Comparison of ENCODE assay signal across 22 cellular contexts in the genomic region with DNA sequence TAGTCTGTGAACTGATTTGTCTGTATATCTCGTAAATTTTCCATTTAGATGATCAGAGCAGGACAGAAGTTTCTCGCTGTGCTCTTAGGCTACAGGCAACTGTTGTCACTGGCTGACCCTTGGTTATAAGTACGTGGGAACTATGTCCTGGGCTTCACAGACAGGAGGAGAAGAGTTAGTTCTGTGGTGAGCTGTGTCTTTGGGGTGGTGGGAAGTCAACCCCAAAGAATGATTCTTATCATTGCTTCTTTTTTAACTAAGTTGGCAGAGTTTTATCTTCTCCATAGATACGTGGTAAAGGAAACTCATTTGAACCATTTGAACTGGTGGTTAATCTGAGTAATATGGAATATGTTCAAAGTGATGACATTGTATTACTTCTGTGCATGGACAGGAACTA.
DNase-seq lines count a peak whose midpoint lies in the region; ATAC-seq and TF ChIP-seq lines count a peak whose summit lies in the region.
"Had no signal": no experiment of that assay in that cellular context is flagged by ENCODE, and none has a peak within 500 bp of the region (broad histone marks: within the 10 kb centered on the region; RNA-seq: fewer than 3 reads in every experiment).

No MANE protein-coding gene starts in this region.

- DNase-seq in heart right ventricle (no peak), right atrium auricular region (ENCODE audit: low spot score) (no peak), RPMI7951 (ENCODE audit: low read depth) (peak; percentile 36), dermis blood vessel endothelial cell (peak; percentile 37), superior temporal gyrus (ENCODE audit: extremely low spot score) (no peak)
- no peak for DNase-seq in stimulated activated naive B cell treated with anti-CD40 and anti-IgM and Interleukin-4, amounts not matched to agents 10 μg/mL and 1 μg/mL and 100 μg/mL, for 72 hours
- DNase-seq: activated CD4-positive, alpha-beta T cell treated with anti-CD3 and anti-CD28 coated beads for 4 hours; activated naive CD4-positive, alpha-beta T cell; effector memory CD4-positive, alpha-beta T cell; glutamatergic neuron; MM.1S; NCI-H1436; NCI-H526; psoas muscle; SHP77; small intestine; stimulated activated CD4-positive, alpha-beta T cell treated with anti-CD3 and anti-CD28 coated beads, Interleukin-4, amount 100 ng/mL, for 1 hour; T-cell had no signal

- peak overlapping the region; percentile 37 for H3K27ac Mint-ChIP-seq in stimulated activated naive B cell treated with anti-CD40 and anti-IgM and Interleukin-4, amounts not matched to agents 10 μg/mL and 1 μg/mL and 100 μg/mL, for 72 hours
- H3K27ac Mint-ChIP-seq: T-cell had no signal

- peaks cover 2 to 13% of the 10 kb centered on the region in 2 donors for H3K36me3 Mint-ChIP-seq in stimulated activated naive B cell treated with anti-CD40 and anti-IgM and Interleukin-4, amounts not matched to agents 10 μg/mL and 1 μg/mL and 100 μg/mL, for 72 hours
- H3K36me3 Mint-ChIP-seq: CD14-positive monocyte, T-cell had no signal

- peak overlapping the region in 8 of 10 donors; percentile 2 to 90 (median 31) for H3K27ac ChIP-seq in heart right ventricle
- H3K27ac ChIP-seq in right atrium auricular region: no peak overlapping the region

- no peaks in the 10 kb centered on the region for H3K27me3 ChIP-seq in heart right ventricle
- no peaks in the 10 kb centered on the region for H3K27me3 ChIP-seq in right atrium auricular region

- peaks cover 3 to 69% (median 25%) of the 10 kb centered on the region in 9 donors for H3K4me1 ChIP-seq in heart right ventricle
- peaks cover 0 to 14% of the 10 kb centered on the region in 2 donors for H3K4me1 ChIP-seq in right atrium auricular region
- H3K4me1 ChIP-seq: psoas muscle had no signal

- H3K4me3 ChIP-seq in heart right ventricle (no peak overlapping the region), right atrium auricular region (no peak overlapping the region)
- H3K4me3 ChIP-seq: psoas muscle had no signal

- H3K27me3 Mint-ChIP-seq in stimulated activated naive B cell treated with anti-CD40 and anti-IgM and Interleukin-4, amounts not matched to agents 10 μg/mL and 1 μg/mL and 100 μg/mL, for 72 hours: no peaks in the 10 kb centered on the region

- H3K9me3 ChIP-seq in heart right ventricle: no peaks in the 10 kb centered on the region
- no peaks in the 10 kb centered on the region for H3K9me3 ChIP-seq in right atrium auricular region
- H3K9me3 ChIP-seq: psoas muscle had no signal

- ATAC-seq in heart right ventricle (peak in 2 of 8 donors; percentile 14), HG03565 (IDR thresholded peaks at IDR 0.05; ENCODE audit: unreplicated experiment) (no peak), GM21447 (IDR thresholded peaks at IDR 0.05; ENCODE audit: unreplicated experiment) (no peak)
- ATAC-seq in stimulated activated naive B cell treated with anti-CD40 and anti-IgM and Interleukin-4, amounts not matched to agents 10 μg/mL and 1 μg/mL and 100 μg/mL, for 72 hours (replicated peaks): no peak
- ATAC-seq: left lobe of liver, psoas muscle, T-cell had no signal

- WGBS in heart right ventricle, 2 donors: 81 to 91% methylated on average over 4 of the region's 4 CpGs

- H3K9me3 Mint-ChIP-seq in stimulated activated naive B cell treated with anti-CD40 and anti-IgM and Interleukin-4, amounts not matched to agents 10 μg/mL and 1 μg/mL and 100 μg/mL, for 72 hours: no peaks in the 10 kb centered on the region
- H3K9me3 Mint-ChIP-seq: CD14-positive monocyte, T-cell had no signal

- H3K36me3 ChIP-seq in heart right ventricle (no peaks in the 10 kb centered on the region), right atrium auricular region (no peaks in the 10 kb centered on the region)

- intact Hi-C loops in heart right ventricle (cut with DNase I): loop anchor here in 6 of 10 donors (5.0 to 10.0 kb wide), 6 partner anchors 48 to 301 kb away; partner anchors contain the start of gene EPAS1 (in 2 of the 6)

- peaks cover 2 to 5% of the 10 kb centered on the region in 2 donors for H3K4me1 Mint-ChIP-seq in stimulated activated naive B cell treated with anti-CD40 and anti-IgM and Interleukin-4, amounts not matched to agents 10 μg/mL and 1 μg/mL and 100 μg/mL, for 72 hours

- H3K4me3 Mint-ChIP-seq in stimulated activated naive B cell treated with anti-CD40 and anti-IgM and Interleukin-4, amounts not matched to agents 10 μg/mL and 1 μg/mL and 100 μg/mL, for 72 hours: no peak overlapping the region
- H3K4me3 Mint-ChIP-seq: CD14-positive monocyte, T-cell had no signal

- TF ChIP-seq CTCF in heart right ventricle (IDR thresholded peaks at IDR 0.05): no peak
- no peak for TF ChIP-seq CTCF in right atrium auricular region (IDR thresholded peaks at IDR 0.05)

Comparison
In these comparisons a context has a peak if more than half of its experiments do, and no peak if none do; other contexts are left out.
1. H3K27ac ChIP-seq: peak in heart right ventricle (8 of 10); none in right atrium auricular region (0 of 2).
2. DNase-seq: peak in RPMI7951 (single experiment) and dermis blood vessel endothelial cell (single experiment); none in heart right ventricle (0 of 2), right atrium auricular region (single experiment), stimulated activated naive B cell treated with anti-CD40 and anti-IgM and Interleukin-4, amounts not matched to agents 10 μg/mL and 1 μg/mL and 100 μg/mL, for 72 hours (single experiment) and superior temporal gyrus (single experiment).